ENCODE assay signal across 31 cellular contexts in genomic region chr5:57190593-57190992, GRCh38.
"Had no signal": no experiment of that assay in that cellular context is flagged by ENCODE, and none has a peak within 500 bp of the region (broad histone marks: within the 10 kb centered on the region; RNA-seq: fewer than 3 reads in every experiment).

No MANE protein-coding gene starts in this region.

- H3K4me3 Mint-ChIP-seq: nephron progenitor cell; neural progenitor cell; stimulated activated naive B cell treated with anti-CD40 and anti-IgM and Interleukin-4, amounts not matched to agents 10 μg/mL and 1 μg/mL and 100 μg/mL, for 72 hours had no signal

- H3K4me3 ChIP-seq: left lung, lower lobe of right lung, neural progenitor cell, right atrium auricular region, skin epidermis, stomach, testis, thyroid gland, transverse colon, upper lobe of right lung had no signal

- H3K36me3 Mint-ChIP-seq: natural killer cell had no signal

- H3K9me3 ChIP-seq: left lung, lower lobe of right lung, neutrophil, right atrium auricular region, stomach, testis, thyroid gland, transverse colon, upper lobe of right lung had no signal

- H3K36me3 ChIP-seq: right atrium auricular region, thyroid gland had no signal

- H3K27ac Mint-ChIP-seq: nephron progenitor cell, neural progenitor cell had no signal

- H3K4me1 ChIP-seq: neural progenitor cell had no signal

- FAIRE-seq: islet of Langerhans, kidney, urothelium cell line had no signal

- DNase-seq: hypothalamus; immature natural killer cell; kidney; left colon; left lung; lower lobe of right lung; mammary epithelial cell; mesenchymal stem cell; naive B cell; natural killer cell; nephron progenitor cell; occipital lobe; stimulated activated CD4-positive, alpha-beta T cell treated with anti-CD3 and anti-CD28 coated beads, Interleukin-12 subunit alpha, Interleukin-12 subunit beta, amount 100 ng/mL, for 4 hours; stimulated activated CD4-positive, alpha-beta T cell treated with anti-CD3 and anti-CD28 coated beads, Interleukin-15, amount 100 ng/mL, for 24 hours; stimulated activated CD4-positive, alpha-beta T cell treated with anti-CD3 and anti-CD28 coated beads, Interleukin-2, amount 100 ng/mL, for 24 hours; stimulated activated CD4-positive, alpha-beta T cell treated with anti-CD3 and anti-CD28 coated beads, Interleukin-4, amount 100 ng/mL, for 1 hour; stimulated activated naive B cell treated with anti-CD40 and anti-IgM and Interleukin-4, amounts not matched to agents 10 μg/mL and 1 μg/mL and 100 μg/mL, for 72 hours; stimulated activated naive CD8-positive, alpha-beta T cell treated with anti-CD3 and anti-CD28 coated beads, Interleukin-15, Interleukin-2, amounts not matched to agents 100 U/mL and 50 U/mL, for 24 hours; stomach; testis; thyroid gland; transverse colon; upper lobe of right lung had no signal

- ATAC-seq: left colon; left lung; lower lobe of right lung; natural killer cell; sciatic nerve; stimulated activated naive B cell treated with anti-CD40 and anti-IgM and Interleukin-4, amounts not matched to agents 10 μg/mL and 1 μg/mL and 100 μg/mL, for 72 hours; stimulated activated naive CD8-positive, alpha-beta T cell treated with anti-CD3 and anti-CD28 coated beads, Interleukin-15, Interleukin-2, amounts not matched to agents 100 U/mL and 50 U/mL, for 24 hours; upper lobe of right lung had no signal

- H3K27ac ChIP-seq: left lung, lower lobe of right lung, neural progenitor cell, neutrophil, parathyroid adenoma, right atrium auricular region, skin epidermis, stomach, testis, thyroid gland, transverse colon, upper lobe of right lung had no signal

- H3K9me3 Mint-ChIP-seq: immature natural killer cell, natural killer cell had no signal

- H3K27me3 Mint-ChIP-seq: naive B cell; stimulated activated naive B cell treated with anti-CD40 and anti-IgM and Interleukin-4, amounts not matched to agents 10 μg/mL and 1 μg/mL and 100 μg/mL, for 72 hours had no signal
